Comparison of ENCODE assay signal across 1 cellular context in the genomic region with DNA sequence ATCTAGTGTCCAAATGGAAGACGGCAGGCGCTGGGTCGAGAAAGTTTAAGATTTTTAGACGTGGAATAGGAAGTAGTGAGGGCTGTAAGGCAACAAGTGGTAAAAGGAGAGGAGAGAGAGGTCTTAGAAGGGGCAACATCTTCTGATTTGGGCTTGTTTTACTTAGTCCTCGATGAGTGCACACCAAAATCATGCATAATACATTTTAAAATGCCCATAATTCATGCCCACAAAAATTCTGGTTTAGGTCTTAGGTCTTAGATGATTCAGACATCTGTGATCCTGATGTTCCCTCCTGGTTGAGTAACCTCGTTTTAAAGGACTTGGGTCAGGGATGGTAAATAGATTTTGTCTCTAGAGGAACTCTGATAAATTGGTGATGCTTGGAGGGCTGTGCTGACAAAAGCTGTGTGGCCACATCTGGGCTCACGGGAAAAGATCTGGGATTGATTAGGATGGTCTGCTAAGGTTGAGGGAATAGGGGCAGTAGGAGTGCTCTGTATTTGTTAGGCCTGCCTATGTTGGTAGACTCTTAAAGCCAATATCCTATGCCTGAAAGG.
TF ChIP-seq lines count a peak whose summit lies in the region.

No MANE protein-coding gene starts in this region.

TF ChIP-seq in IMR-90, 13 proteins besides CTCF, POLR2A, EP300 and RAD21:
- no peak for TF ChIP-seq MAZ (IDR thresholded peaks at IDR 0.05; ENCODE audit: borderline replicate concordance, low read depth, low read length)
- TF ChIP-seq CEBPB (IDR thresholded peaks at IDR 0.05; ENCODE audit: low read depth, low read length) = peak; percentile 28; the same call in 1 of the 2 replicates
TF ChIP-seq in IMR-90: peak in this region for 1.
